ENCODE assay signal across 25 cellular contexts in genomic region chr18:40738321-40738880, GRCh38.
A peak's percentile ranks its signal among the peaks of the same experiment; 100 is the strongest.
DNase-seq lines count a peak whose midpoint lies in the region; ATAC-seq, FAIRE-seq and TF ChIP-seq lines count a peak whose summit lies in the region.
"Had no signal": no experiment of that assay in that cellular context is flagged by ENCODE, and none has a peak within 500 bp of the region (broad histone marks: within the 10 kb centered on the region; RNA-seq: fewer than 3 reads in every experiment).

No MANE protein-coding gene starts in this region.

- no peak for TF ChIP-seq POLR2A in GM12891 (IDR thresholded peaks at IDR 0.05; ENCODE audit: low read depth, low read length)

- FAIRE-seq in GM12891 (lab: Jason Lieb, UNC) (no peak), urothelium cell line (lab: Jason Lieb, UNC) (no peak)
- FAIRE-seq: H54 had no signal

- DNase-seq in GM12891 (ENCODE audit: insufficient read length, low spot score) (no peak), GM20000 (ENCODE audit: low spot score) (peak; percentile 3), choroid plexus epithelial cell (ENCODE audit: low read depth) (peak; percentile 9), urothelium cell line (ENCODE audit: low spot score) (no peak), cerebellar nuclear complex (lab: John Stamatoyannopoulos, UW) (no peak)
- DNase-seq: ACHN; activated CD4-positive, alpha-beta T cell treated with anti-CD3 and anti-CD28 coated beads, Interleukin-2, amount 10 ng/mL, durations not matched to agents 24 days and 14 days; activated CD8-positive, alpha-beta memory T cell treated with anti-CD3 and anti-CD28 coated beads, Interleukin-2, amount 10 ng/mL, durations not matched to agents 7 days and 5 days; aorta; COR-L47; foreskin melanocyte; hypothalamus; Kasumi-1; mucosa of descending colon; NCI-H1105 treated with DMSO at 0.1 percent for 48 hours; NCI-H2107; NCI-H510A treated with DMSO at 0.1 percent for 48 hours; right cardiac atrium; upper lobe of right lung had no signal

- H3K4me3 ChIP-seq in choroid plexus epithelial cell (ENCODE audit: low read depth, low read length): no peak overlapping the region
- H3K4me3 ChIP-seq: BLaER1, mucosa of descending colon, upper lobe of right lung had no signal

- TF ChIP-seq CTCF in GM20000 (IDR thresholded peaks at IDR 0.05; ENCODE audit: extremely low read depth, missing control alignments): no peak
- no peak for TF ChIP-seq CTCF in choroid plexus epithelial cell (conservative IDR thresholded peaks at IDR 0.05; ENCODE audit: low read depth, low read length)

- ATAC-seq in HG03066 (IDR thresholded peaks at IDR 0.05; ENCODE audit: low read depth, unreplicated experiment) (peak; percentile 86), GM18502 (IDR thresholded peaks at IDR 0.05; ENCODE audit: poor library complexity, unreplicated experiment) (no peak), GM19328 (IDR thresholded peaks at IDR 0.05; ENCODE audit: unreplicated experiment) (no peak)
- ATAC-seq: activated CD8-positive, alpha-beta memory T cell treated with anti-CD3 and anti-CD28 coated beads, Interleukin-2, amount 10 ng/mL, durations not matched to agents 7 days and 5 days; mucosa of descending colon; right cardiac atrium; SK-N-SH treated with all-trans-retinoic acid at 6 μM for 48 hours; upper lobe of right lung had no signal

TF ChIP-seq in GM12891, 5 proteins besides CTCF, POLR2A, EP300 and RAD21:
- peak; percentile 76 for TF ChIP-seq SPI1 (IDR thresholded peaks at IDR 0.05; ENCODE audit: low read depth, low read length)
- no peak for TF ChIP-seq POLR2AphosphoS5 (IDR thresholded peaks at IDR 0.05; ENCODE audit: low read depth, low read length)
- no peak for TF ChIP-seq TAF1 (IDR thresholded peaks at IDR 0.05; ENCODE audit: low read depth, low read length)
- TF ChIP-seq POU2F2 (IDR thresholded peaks at IDR 0.05; ENCODE audit: low read depth, low read length): no peak
- TF ChIP-seq PAX5 (IDR thresholded peaks at IDR 0.05; ENCODE audit: insufficient read depth, low read length, severe bottlenecking): no peak
TF ChIP-seq in GM12891: peak in this region for 1.

Comparison
In these comparisons a context has a peak if more than half of its experiments do, and no peak if none do; other contexts are left out.
1. DNase-seq: peak in GM20000 (single experiment) and choroid plexus epithelial cell (single experiment); none in GM12891 (single experiment), urothelium cell line (single experiment) and cerebellar nuclear complex (0 of 2).